ENCODE assay signal across 1 cellular context in genomic region chr3:63886843-63887242, GRCh38.
TF ChIP-seq lines count a peak whose summit lies in the region.

No MANE protein-coding gene starts in this region.

TF ChIP-seq in SK-N-SH, 30 proteins besides CTCF, POLR2A, EP300 and RAD21:
- TF ChIP-seq USF1 (IDR thresholded peaks at IDR 0.05; ENCODE audit: borderline replicate concordance, low read depth): no peak
- no peak for TF ChIP-seq TEAD4 (IDR thresholded peaks at IDR 0.05; ENCODE audit: borderline replicate concordance, insufficient read depth)
- no peak for TF ChIP-seq FOXJ3 (CRISPR knock-in tag; IDR thresholded peaks at IDR 0.05)
- no peak for TF ChIP-seq PBX3 (IDR thresholded peaks at IDR 0.05)
- TF ChIP-seq MAX (IDR thresholded peaks at IDR 0.05; ENCODE audit: low read depth): no peak
- TF ChIP-seq YY1 (IDR thresholded peaks at IDR 0.05; ENCODE audit: low read depth): no peak
